In the genomic region with DNA sequence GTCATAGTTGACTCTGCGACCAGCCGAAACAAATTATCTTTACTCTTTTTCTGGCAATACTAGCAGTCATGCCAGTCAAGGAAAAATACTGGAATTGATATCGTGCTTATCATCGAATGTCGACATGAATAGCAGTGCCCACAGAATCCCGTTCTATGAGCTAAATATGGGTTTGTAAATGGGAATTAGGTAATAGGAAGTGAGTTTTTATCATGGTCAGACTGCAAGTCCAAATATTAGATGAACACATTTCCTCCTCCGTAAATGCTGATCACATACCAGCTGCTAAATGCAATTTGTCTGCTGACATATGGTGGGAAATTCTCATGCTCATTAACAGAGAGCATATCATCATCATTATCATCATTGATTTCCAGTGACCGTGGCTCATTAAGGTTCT, we compare ENCODE assay signal across 29 cellular contexts.
"Had no signal": no experiment of that assay in that cellular context is flagged by ENCODE, and none has a peak within 500 bp of the region (broad histone marks: within the 10 kb centered on the region; RNA-seq: fewer than 3 reads in every experiment).

No MANE protein-coding gene starts in this region.

- DNase-seq: activated B cell treated with CpG ODN at 0.5 μM for 24 hours; activated CD4-positive, alpha-beta memory T cell treated with anti-CD3 and anti-CD28 coated beads, Interleukin-2, amount 10 ng/mL, durations not matched to agents 7 days and 5 days; activated CD4-positive, alpha-beta T cell treated with anti-CD3 and anti-CD28 coated beads for 4 hours; activated CD4-positive, CD25-positive, alpha-beta regulatory T cell treated with anti-CD3 and anti-CD28 coated beads, Interleukin-2, amount 50 U/mL, for 72 hours; activated CD8-positive, alpha-beta memory T cell treated with anti-CD3 and anti-CD28 coated beads for 24 hours; activated CD8-positive, alpha-beta memory T cell treated with anti-CD3 and anti-CD28 coated beads, Interleukin-2, amount 10 ng/mL, durations not matched to agents 7 days and 5 days; activated CD8-positive, alpha-beta memory T cell treated with anti-CD3 and anti-CD28 coated beads, Interleukin-2, amount 50 U/mL, for 48 hours; activated effector memory CD4-positive, alpha-beta T cell treated with Interleukin-2 at 50 U/mL for 16 hours; activated naive CD4-positive, alpha-beta T cell treated with anti-CD3 and anti-CD28 coated beads, Interleukin-2, amount 10 ng/mL, durations not matched to agents 7 days and 5 days; activated naive CD8-positive, alpha-beta T cell treated with anti-CD3 and anti-CD28 coated beads, Interleukin-2, amount 50 U/mL, for 24 hours; activated T-cell treated with anti-CD3 and anti-CD28 coated beads, Interleukin-2, amount 50 U/mL, for 48 hours; anterior cingulate cortex; brain microvascular endothelial cell; NCI-H1105; NCI-H1417 treated with DMSO at 0.1 percent for 48 hours; NCI-H187 treated with DMSO at 0.1 percent for 48 hours; NCI-H2081; NCI-H2171 treated with DMSO at 0.1 percent for 48 hours; NCI-H2227 treated with DMSO at 0.1 percent for 48 hours; NCI-H446; NCI-H510A treated with DMSO at 0.1 percent for 48 hours; NCI-H526 treated with DMSO at 0.1 percent for 48 hours; NCI-H774; PC-9; Right ventricle myocardium superior; SW 1271; T-helper 1 cell; T-helper 2 cell; T-helper 9 cell had no signal

- ATAC-seq: activated CD8-positive, alpha-beta memory T cell treated with anti-CD3 and anti-CD28 coated beads, Interleukin-2, amount 10 ng/mL, durations not matched to agents 7 days and 5 days; activated naive CD8-positive, alpha-beta T cell treated with anti-CD3 and anti-CD28 coated beads, Interleukin-2, amount 50 U/mL, for 24 hours had no signal

- H3K4me3 ChIP-seq: PC-9 had no signal
